ENCODE assay signal across 1 cellular context in the genomic region with DNA sequence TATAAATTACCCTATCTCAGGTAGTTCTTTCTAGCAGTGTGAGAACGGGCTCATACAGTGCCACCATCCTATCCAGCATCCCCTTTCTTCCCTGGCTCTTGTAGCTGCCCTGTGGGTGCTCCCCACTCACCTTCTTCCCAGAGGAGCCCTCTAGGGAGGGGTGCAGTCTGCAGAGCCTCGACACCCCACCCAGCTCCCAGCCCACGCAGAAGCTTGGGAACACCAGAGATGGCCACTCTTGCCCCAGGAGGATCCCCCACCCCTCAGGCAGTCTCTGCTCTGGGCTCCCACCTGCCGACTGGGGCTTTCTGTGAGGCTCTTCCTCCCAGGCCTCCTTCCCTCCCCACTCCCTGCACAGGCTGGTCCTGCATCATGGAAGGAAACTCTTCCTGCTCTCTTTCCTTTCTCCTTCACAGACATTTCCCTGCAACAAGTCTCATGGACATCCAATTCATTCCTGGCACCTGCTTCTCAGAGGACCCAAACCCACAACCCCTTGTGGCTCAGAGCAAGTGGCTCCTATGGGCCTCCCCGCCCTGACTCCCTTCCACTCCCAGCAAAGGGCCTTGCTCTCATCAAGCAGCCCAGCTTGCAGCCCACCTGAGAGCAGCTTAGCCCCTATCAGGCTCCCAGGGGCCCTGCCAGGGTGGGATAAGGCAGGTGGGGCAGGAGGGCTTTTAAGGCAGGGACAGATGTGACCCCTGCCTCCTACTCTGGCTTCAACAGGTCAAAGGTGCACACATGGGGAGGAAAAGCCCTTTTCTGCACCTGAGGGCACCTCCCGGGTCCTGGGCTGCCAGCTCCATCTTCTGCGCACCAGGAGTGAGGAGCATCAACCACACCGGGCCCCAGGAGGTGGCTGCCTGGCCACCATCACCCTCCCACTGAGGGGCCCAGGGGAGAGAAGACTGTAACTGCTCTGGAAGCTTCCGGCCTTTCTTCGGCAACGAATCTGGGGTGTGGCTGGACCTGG.
TF ChIP-seq lines count a peak whose summit lies in the region.

No MANE protein-coding gene starts in this region.

TF ChIP-seq in GM23338, 12 proteins besides CTCF, POLR2A, EP300 and RAD21:
- TF ChIP-seq, protein P1, sequence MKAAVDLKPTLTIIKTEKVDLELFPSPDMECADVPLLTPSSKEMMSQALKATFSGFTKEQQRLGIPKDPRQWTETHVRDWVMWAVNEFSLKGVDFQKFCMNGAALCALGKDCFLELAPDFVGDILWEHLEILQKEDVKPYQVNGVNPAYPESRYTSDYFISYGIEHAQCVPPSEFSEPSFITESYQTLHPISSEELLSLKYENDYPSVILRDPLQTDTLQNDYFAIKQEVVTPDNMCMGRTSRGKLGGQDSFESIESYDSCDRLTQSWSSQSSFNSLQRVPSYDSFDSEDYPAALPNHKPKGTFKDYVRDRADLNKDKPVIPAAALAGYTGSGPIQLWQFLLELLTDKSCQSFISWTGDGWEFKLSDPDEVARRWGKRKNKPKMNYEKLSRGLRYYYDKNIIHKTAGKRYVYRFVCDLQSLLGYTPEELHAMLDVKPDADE (IDR thresholded peaks at IDR 0.05), result no peak
- no peak for TF ChIP-seq ZNF331 (CRISPR knock-in tag; IDR thresholded peaks at IDR 0.05; ENCODE audit: low read depth)
- TF ChIP-seq STAT1 (IDR thresholded peaks at IDR 0.05; ENCODE audit: unreplicated experiment), result no peak
- TF ChIP-seq ZNF114 (CRISPR knock-in tag; IDR thresholded peaks at IDR 0.05), result no peak
- TF ChIP-seq, protein P2, sequence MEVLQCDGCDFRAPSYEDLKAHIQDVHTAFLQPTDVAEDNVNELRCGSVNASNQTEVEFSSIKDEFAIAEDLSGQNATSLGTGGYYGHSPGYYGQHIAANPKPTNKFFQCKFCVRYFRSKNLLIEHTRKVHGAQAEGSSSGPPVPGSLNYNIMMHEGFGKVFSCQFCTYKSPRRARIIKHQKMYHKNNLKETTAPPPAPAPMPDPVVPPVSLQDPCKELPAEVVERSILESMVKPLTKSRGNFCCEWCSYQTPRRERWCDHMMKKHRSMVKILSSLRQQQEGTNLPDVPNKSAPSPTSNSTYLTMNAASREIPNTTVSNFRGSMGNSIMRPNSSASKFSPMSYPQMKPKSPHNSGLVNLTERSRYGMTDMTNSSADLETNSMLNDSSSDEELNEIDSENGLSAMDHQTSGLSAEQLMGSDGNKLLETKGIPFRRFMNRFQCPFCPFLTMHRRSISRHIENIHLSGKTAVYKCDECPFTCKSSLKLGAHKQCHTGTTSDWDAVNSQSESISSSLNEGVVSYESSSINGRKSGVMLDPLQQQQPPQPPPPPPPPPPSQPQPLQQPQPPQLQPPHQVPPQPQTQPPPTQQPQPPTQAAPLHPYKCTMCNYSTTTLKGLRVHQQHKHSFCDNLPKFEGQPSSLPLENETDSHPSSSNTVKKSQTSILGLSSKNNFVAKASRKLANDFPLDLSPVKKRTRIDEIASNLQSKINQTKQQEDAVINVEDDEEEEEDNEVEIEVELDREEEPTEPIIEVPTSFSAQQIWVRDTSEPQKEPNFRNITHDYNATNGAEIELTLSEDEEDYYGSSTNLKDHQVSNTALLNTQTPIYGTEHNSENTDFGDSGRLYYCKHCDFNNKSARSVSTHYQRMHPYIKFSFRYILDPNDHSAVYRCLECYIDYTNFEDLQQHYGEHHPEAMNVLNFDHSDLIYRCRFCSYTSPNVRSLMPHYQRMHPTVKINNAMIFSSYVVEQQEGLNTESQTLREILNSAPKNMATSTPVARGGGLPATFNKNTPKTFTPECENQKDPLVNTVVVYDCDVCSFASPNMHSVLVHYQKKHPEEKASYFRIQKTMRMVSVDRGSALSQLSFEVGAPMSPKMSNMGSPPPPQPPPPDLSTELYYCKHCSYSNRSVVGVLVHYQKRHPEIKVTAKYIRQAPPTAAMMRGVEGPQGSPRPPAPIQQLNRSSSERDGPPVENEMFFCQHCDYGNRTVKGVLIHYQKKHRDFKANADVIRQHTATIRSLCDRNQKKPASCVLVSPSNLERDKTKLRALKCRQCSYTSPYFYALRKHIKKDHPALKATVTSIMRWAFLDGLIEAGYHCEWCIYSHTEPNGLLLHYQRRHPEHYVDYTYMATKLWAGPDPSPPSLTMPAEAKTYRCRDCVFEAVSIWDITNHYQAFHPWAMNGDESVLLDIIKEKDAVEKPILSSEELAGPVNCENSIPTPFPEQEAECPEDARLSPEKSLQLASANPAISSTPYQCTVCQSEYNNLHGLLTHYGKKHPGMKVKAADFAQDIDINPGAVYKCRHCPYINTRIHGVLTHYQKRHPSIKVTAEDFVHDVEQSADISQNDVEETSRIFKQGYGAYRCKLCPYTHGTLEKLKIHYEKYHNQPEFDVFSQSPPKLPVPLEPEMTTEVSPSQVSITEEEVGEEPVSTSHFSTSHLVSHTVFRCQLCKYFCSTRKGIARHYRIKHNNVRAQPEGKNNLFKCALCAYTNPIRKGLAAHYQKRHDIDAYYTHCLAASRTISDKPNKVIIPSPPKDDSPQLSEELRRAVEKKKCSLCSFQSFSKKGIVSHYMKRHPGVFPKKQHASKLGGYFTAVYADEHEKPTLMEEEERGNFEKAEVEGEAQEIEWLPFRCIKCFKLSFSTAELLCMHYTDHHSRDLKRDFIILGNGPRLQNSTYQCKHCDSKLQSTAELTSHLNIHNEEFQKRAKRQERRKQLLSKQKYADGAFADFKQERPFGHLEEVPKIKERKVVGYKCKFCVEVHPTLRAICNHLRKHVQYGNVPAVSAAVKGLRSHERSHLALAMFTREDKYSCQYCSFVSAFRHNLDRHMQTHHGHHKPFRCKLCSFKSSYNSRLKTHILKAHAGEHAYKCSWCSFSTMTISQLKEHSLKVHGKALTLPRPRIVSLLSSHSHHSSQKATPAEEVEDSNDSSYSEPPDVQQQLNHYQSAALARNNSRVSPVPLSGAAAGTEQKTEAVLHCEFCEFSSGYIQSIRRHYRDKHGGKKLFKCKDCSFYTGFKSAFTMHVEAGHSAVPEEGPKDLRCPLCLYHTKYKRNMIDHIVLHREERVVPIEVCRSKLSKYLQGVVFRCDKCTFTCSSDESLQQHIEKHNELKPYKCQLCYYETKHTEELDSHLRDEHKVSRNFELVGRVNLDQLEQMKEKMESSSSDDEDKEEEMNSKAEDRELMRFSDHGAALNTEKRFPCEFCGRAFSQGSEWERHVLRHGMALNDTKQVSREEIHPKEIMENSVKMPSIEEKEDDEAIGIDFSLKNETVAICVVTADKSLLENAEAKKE (CRISPR knock-in tag; IDR thresholded peaks at IDR 0.05), result no peak
- no peak for TF ChIP-seq EZH2 (IDR thresholded peaks at IDR 0.05; ENCODE audit: low read depth, unreplicated experiment)
- TF ChIP-seq NANOG (IDR thresholded peaks at IDR 0.05; ENCODE audit: borderline replicate concordance), result no peak
- TF ChIP-seq EZH2phosphoT487 (IDR thresholded peaks at IDR 0.05; ENCODE audit: unreplicated experiment), result no peak
- TF ChIP-seq CREB1 (CRISPR knock-in tag; IDR thresholded peaks at IDR 0.05; ENCODE audit: low read depth), result no peak
- TF ChIP-seq POLR2AphosphoS5 (IDR thresholded peaks at IDR 0.05; ENCODE audit: low read depth), result no peak
- no peak for TF ChIP-seq JUNB (IDR thresholded peaks at IDR 0.05; ENCODE audit: unreplicated experiment)
- TF ChIP-seq, protein P3, sequence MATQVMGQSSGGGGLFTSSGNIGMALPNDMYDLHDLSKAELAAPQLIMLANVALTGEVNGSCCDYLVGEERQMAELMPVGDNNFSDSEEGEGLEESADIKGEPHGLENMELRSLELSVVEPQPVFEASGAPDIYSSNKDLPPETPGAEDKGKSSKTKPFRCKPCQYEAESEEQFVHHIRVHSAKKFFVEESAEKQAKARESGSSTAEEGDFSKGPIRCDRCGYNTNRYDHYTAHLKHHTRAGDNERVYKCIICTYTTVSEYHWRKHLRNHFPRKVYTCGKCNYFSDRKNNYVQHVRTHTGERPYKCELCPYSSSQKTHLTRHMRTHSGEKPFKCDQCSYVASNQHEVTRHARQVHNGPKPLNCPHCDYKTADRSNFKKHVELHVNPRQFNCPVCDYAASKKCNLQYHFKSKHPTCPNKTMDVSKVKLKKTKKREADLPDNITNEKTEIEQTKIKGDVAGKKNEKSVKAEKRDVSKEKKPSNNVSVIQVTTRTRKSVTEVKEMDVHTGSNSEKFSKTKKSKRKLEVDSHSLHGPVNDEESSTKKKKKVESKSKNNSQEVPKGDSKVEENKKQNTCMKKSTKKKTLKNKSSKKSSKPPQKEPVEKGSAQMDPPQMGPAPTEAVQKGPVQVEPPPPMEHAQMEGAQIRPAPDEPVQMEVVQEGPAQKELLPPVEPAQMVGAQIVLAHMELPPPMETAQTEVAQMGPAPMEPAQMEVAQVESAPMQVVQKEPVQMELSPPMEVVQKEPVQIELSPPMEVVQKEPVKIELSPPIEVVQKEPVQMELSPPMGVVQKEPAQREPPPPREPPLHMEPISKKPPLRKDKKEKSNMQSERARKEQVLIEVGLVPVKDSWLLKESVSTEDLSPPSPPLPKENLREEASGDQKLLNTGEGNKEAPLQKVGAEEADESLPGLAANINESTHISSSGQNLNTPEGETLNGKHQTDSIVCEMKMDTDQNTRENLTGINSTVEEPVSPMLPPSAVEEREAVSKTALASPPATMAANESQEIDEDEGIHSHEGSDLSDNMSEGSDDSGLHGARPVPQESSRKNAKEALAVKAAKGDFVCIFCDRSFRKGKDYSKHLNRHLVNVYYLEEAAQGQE (IDR thresholded peaks at IDR 0.05; ENCODE audit: unreplicated experiment), result no peak
